Comparison of ENCODE assay signal across 34 cellular contexts in the genomic region with DNA sequence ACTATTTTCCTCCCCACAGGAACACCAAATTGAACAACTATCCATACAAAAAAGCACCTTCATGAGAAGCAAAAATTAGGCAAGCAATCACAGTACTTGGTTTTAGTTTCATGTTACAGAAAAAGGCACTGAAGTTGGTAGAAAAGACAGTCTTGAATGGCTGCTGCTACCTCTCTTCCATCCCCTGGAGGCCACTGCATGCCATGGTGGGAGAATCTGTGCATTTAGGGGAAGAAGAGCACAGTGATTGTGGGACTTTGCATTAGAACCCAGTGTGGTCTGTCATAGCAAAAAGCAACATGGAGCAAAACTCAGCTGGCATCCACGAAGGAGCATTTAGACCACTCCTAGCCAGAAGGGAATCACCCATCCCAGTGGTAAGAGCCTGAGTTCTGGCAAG.
"Had no signal": no experiment of that assay in that cellular context is flagged by ENCODE, and none has a peak within 500 bp of the region (broad histone marks: within the 10 kb centered on the region; RNA-seq: fewer than 3 reads in every experiment).

No MANE protein-coding gene starts in this region.

- DNase-seq: activated CD4-positive, alpha-beta memory T cell treated with anti-CD3 and anti-CD28 coated beads for 36 hours; activated CD4-positive, alpha-beta T cell treated with anti-CD3 and anti-CD28 coated beads for 36 hours; activated CD4-positive, alpha-beta T cell treated with anti-CD3 and anti-CD28 coated beads, Interleukin-2, amount 10 ng/mL, durations not matched to agents 24 days and 14 days; activated CD4-positive, CD25-positive, alpha-beta regulatory T cell; activated CD4-positive, CD25-positive, alpha-beta regulatory T cell treated with anti-CD3 and anti-CD28 coated beads, Interleukin-2, amount 50 U/mL, for 72 hours; activated CD8-positive, alpha-beta memory T cell treated with anti-CD3 and anti-CD28 coated beads, Interleukin-2, amount 10 ng/mL, durations not matched to agents 7 days and 5 days; activated CD8-positive, alpha-beta memory T cell treated with anti-CD3 and anti-CD28 coated beads, Interleukin-2, amount 50 U/mL, for 4 hours; activated CD8-positive, alpha-beta T cell treated with anti-CD3 and anti-CD28 coated beads, Interleukin-2, amount 10 ng/mL, durations not matched to agents 7 days and 5 days; activated effector memory CD4-positive, alpha-beta T cell treated with anti-CD3 and anti-CD28 coated beads, Interleukin-2, amount 50 U/mL, for 16 hours; activated naive CD4-positive, alpha-beta T cell treated with anti-CD3 and anti-CD28 coated beads for 36 hours; activated naive CD8-positive, alpha-beta T cell treated with anti-CD3 and anti-CD28 coated beads for 36 hours; activated naive CD8-positive, alpha-beta T cell treated with anti-CD3 and anti-CD28 coated beads, Interleukin-2, amount 50 U/mL, for 24 hours; activated T-cell treated with anti-CD3 and anti-CD28 coated beads, Interleukin-2, amount 50 U/mL, for 1 hour; activated T-cell treated with anti-CD3 and anti-CD28 coated beads, Interleukin-2, amount 50 U/mL, for 48 hours; adrenal gland; amygdala; aorta; body of pancreas; caudate nucleus; colonic mucosa; effector CD8-positive, alpha-beta T cell; erythroblast; foreskin keratinocyte; gastrocnemius medialis; head of caudate nucleus; T-helper 1 cell; T-helper 17 cell; T1000; WERI-Rb-1 had no signal

- H3K9me3 ChIP-seq: adrenal gland, body of pancreas, colonic mucosa, esophagus muscularis mucosa, gastrocnemius medialis had no signal

- H3K27ac ChIP-seq: adrenal gland, body of pancreas, colonic mucosa, esophagus muscularis mucosa, foreskin keratinocyte, gastrocnemius medialis, WERI-Rb-1 had no signal

- H3K36me3 ChIP-seq: adrenal gland, colonic mucosa, esophagus muscularis mucosa, gastrocnemius medialis, WERI-Rb-1 had no signal

- H3K27me3 ChIP-seq: adrenal gland, body of pancreas, colonic mucosa, esophagus muscularis mucosa, foreskin keratinocyte, gastrocnemius medialis had no signal

- ATAC-seq: activated CD4-positive, alpha-beta T cell treated with anti-CD3 and anti-CD28 coated beads for 36 hours; activated CD8-positive, alpha-beta memory T cell treated with anti-CD3 and anti-CD28 coated beads, Interleukin-2, amount 10 ng/mL, durations not matched to agents 7 days and 5 days; activated CD8-positive, alpha-beta T cell treated with anti-CD3 and anti-CD28 coated beads, Interleukin-2, amount 10 ng/mL, durations not matched to agents 7 days and 5 days; activated naive CD8-positive, alpha-beta T cell treated with anti-CD3 and anti-CD28 coated beads, Interleukin-2, amount 50 U/mL, for 24 hours; body of pancreas; foreskin keratinocyte; gastrocnemius medialis; T-helper 17 cell had no signal

- H3K9me3 Mint-ChIP-seq: activated CD4-positive, alpha-beta T cell treated with anti-CD3 and anti-CD28 coated beads, Interleukin-2, amount 10 ng/mL, durations not matched to agents 24 days and 14 days; activated naive CD4-positive, alpha-beta T cell treated with anti-CD3 and anti-CD28 coated beads for 36 hours; activated T-helper 1 cell treated with anti-CD3 and anti-CD28 coated beads, Interleukin-12 subunit alpha, Interleukin-12 subunit beta, Interleukin-2, Interleukin-4 antibody, amounts not matched to agents 30 ng/mL and 10 ng/mL and 1 ng/mL, durations not matched to agents 14 hours and 24 hours and 36 hours had no signal

- H3K27ac Mint-ChIP-seq: activated CD4-positive, alpha-beta memory T cell treated with anti-CD3 and anti-CD28 coated beads for 36 hours; activated CD4-positive, alpha-beta T cell treated with anti-CD3 and anti-CD28 coated beads for 36 hours; activated CD4-positive, alpha-beta T cell treated with anti-CD3 and anti-CD28 coated beads, Interleukin-2, amount 10 ng/mL, durations not matched to agents 24 days and 14 days; activated CD8-positive, alpha-beta memory T cell treated with anti-CD3 and anti-CD28 coated beads, Interleukin-2, amount 10 ng/mL, durations not matched to agents 7 days and 5 days; activated CD8-positive, alpha-beta T cell treated with anti-CD3 and anti-CD28 coated beads, Interleukin-2, amount 10 ng/mL, durations not matched to agents 7 days and 5 days; activated naive CD4-positive, alpha-beta T cell treated with anti-CD3 and anti-CD28 coated beads for 36 hours; activated naive CD4-positive, alpha-beta T cell treated with anti-CD3 and anti-CD28 coated beads, Interleukin-2, amount 50 U/mL, for 24 hours; activated naive CD8-positive, alpha-beta T cell treated with anti-CD3 and anti-CD28 coated beads for 36 hours; activated naive CD8-positive, alpha-beta T cell treated with anti-CD3 and anti-CD28 coated beads, Interleukin-2, amount 50 U/mL, for 24 hours; activated T-helper 1 cell treated with anti-CD3 and anti-CD28 coated beads, Interleukin-12 subunit alpha, Interleukin-12 subunit beta, Interleukin-2, Interleukin-4 antibody, amounts not matched to agents 30 ng/mL and 10 ng/mL and 1 ng/mL, durations not matched to agents 14 hours and 24 hours and 36 hours; activated T-helper 2 cell treated with anti-CD3 and anti-CD28 coated beads, Interferon-gamma antibody, Interleukin-2, Interleukin-4, amounts not matched to agents 10 μg/mL and 5 μg/mL and 100 μg/mL, durations not matched to agents 14 hours and 24 hours and 36 hours; T-helper 17 cell; T-helper 2 cell treated with Interferon-gamma antibody and Interleukin-4, amounts not matched to agents 5 μg/mL and 100 μg/mL, for 36 hours had no signal

- H3K27me3 Mint-ChIP-seq: activated CD4-positive, alpha-beta memory T cell treated with anti-CD3 and anti-CD28 coated beads for 36 hours; activated CD4-positive, alpha-beta T cell treated with anti-CD3 and anti-CD28 coated beads for 36 hours; activated CD4-positive, alpha-beta T cell treated with anti-CD3 and anti-CD28 coated beads, Interleukin-2, amount 10 ng/mL, durations not matched to agents 24 days and 14 days; activated CD8-positive, alpha-beta memory T cell treated with anti-CD3 and anti-CD28 coated beads, Interleukin-2, amount 10 ng/mL, durations not matched to agents 7 days and 5 days; activated naive CD4-positive, alpha-beta T cell treated with anti-CD3 and anti-CD28 coated beads, Interleukin-2, amount 50 U/mL, for 24 hours; activated naive CD8-positive, alpha-beta T cell treated with anti-CD3 and anti-CD28 coated beads for 36 hours; activated naive CD8-positive, alpha-beta T cell treated with anti-CD3 and anti-CD28 coated beads, Interleukin-2, amount 50 U/mL, for 24 hours; T-helper 17 cell had no signal

- H3K4me3 ChIP-seq: adrenal gland, body of pancreas, colonic mucosa, esophagus muscularis mucosa, gastrocnemius medialis had no signal

- H3K36me3 Mint-ChIP-seq: activated CD4-positive, alpha-beta memory T cell treated with anti-CD3 and anti-CD28 coated beads for 36 hours; activated CD8-positive, alpha-beta memory T cell treated with anti-CD3 and anti-CD28 coated beads, Interleukin-2, amount 10 ng/mL, durations not matched to agents 7 days and 5 days; activated naive CD4-positive, alpha-beta T cell treated with anti-CD3 and anti-CD28 coated beads, Interleukin-2, amount 50 U/mL, for 24 hours; activated naive CD8-positive, alpha-beta T cell treated with anti-CD3 and anti-CD28 coated beads for 36 hours had no signal

- H3K4me1 Mint-ChIP-seq: activated CD4-positive, alpha-beta T cell treated with anti-CD3 and anti-CD28 coated beads for 36 hours; activated CD4-positive, alpha-beta T cell treated with anti-CD3 and anti-CD28 coated beads, Interleukin-2, amount 10 ng/mL, durations not matched to agents 24 days and 14 days; activated CD8-positive, alpha-beta memory T cell treated with anti-CD3 and anti-CD28 coated beads, Interleukin-2, amount 10 ng/mL, durations not matched to agents 7 days and 5 days; activated naive CD4-positive, alpha-beta T cell treated with anti-CD3 and anti-CD28 coated beads, Interleukin-2, amount 50 U/mL, for 24 hours; activated naive CD8-positive, alpha-beta T cell treated with anti-CD3 and anti-CD28 coated beads for 36 hours; activated naive CD8-positive, alpha-beta T cell treated with anti-CD3 and anti-CD28 coated beads, Interleukin-2, amount 50 U/mL, for 24 hours; T-helper 17 cell had no signal

- H3K4me3 Mint-ChIP-seq: activated CD4-positive, alpha-beta memory T cell treated with anti-CD3 and anti-CD28 coated beads for 36 hours; activated CD4-positive, alpha-beta T cell treated with anti-CD3 and anti-CD28 coated beads for 36 hours; activated CD4-positive, alpha-beta T cell treated with anti-CD3 and anti-CD28 coated beads, Interleukin-2, amount 10 ng/mL, durations not matched to agents 24 days and 14 days; activated CD8-positive, alpha-beta memory T cell treated with anti-CD3 and anti-CD28 coated beads, Interleukin-2, amount 10 ng/mL, durations not matched to agents 7 days and 5 days; activated CD8-positive, alpha-beta T cell treated with anti-CD3 and anti-CD28 coated beads, Interleukin-2, amount 10 ng/mL, durations not matched to agents 7 days and 5 days; activated naive CD4-positive, alpha-beta T cell treated with anti-CD3 and anti-CD28 coated beads for 36 hours; activated naive CD4-positive, alpha-beta T cell treated with anti-CD3 and anti-CD28 coated beads, Interleukin-2, amount 50 U/mL, for 24 hours; activated naive CD8-positive, alpha-beta T cell treated with anti-CD3 and anti-CD28 coated beads for 36 hours; activated naive CD8-positive, alpha-beta T cell treated with anti-CD3 and anti-CD28 coated beads, Interleukin-2, amount 50 U/mL, for 24 hours; activated T-helper 1 cell treated with anti-CD3 and anti-CD28 coated beads, Interleukin-12 subunit alpha, Interleukin-12 subunit beta, Interleukin-2, Interleukin-4 antibody, amounts not matched to agents 30 ng/mL and 10 ng/mL and 1 ng/mL, durations not matched to agents 14 hours and 24 hours and 36 hours; T-helper 17 cell; T-helper 2 cell treated with Interferon-gamma antibody and Interleukin-4, amounts not matched to agents 5 μg/mL and 100 μg/mL, for 36 hours had no signal

- H3K4me1 ChIP-seq: adrenal gland, body of pancreas, colonic mucosa, esophagus muscularis mucosa, foreskin keratinocyte, gastrocnemius medialis had no signal
